18 cellular contexts compared by ENCODE assay signal in genomic region chr16:86667035-86667434, GRCh38.
DNase-seq lines count a peak whose midpoint lies in the region; ATAC-seq, FAIRE-seq and TF ChIP-seq lines count a peak whose summit lies in the region.
"Had no signal": no experiment of that assay in that cellular context is flagged by ENCODE, and none has a peak within 500 bp of the region (broad histone marks: within the 10 kb centered on the region; RNA-seq: fewer than 3 reads in every experiment).

No MANE protein-coding gene starts in this region.

- dilution Hi-C loops in IMR-90 (cut with HindIII; ENCODE audit: low sequenced_read_pairs, unreplicated experiment), result no loop called here

- H2BK20ac ChIP-seq in IMR-90 (ENCODE audit: low read depth, low read length), result peak overlapping the region; percentile 82; the same call in 1 of the 2 replicates

- TF ChIP-seq POLR2A in IMR-90 (IDR thresholded peaks at IDR 0.05; ENCODE audit: low read depth, low read length), result no peak

- no peak for TF ChIP-seq RAD21 in IMR-90 (IDR thresholded peaks at IDR 0.05; ENCODE audit: low read length)

- no peaks in the 10 kb centered on the region; the same call in 1 of the 2 replicates for H4K20me1 ChIP-seq in IMR-90 (ENCODE audit: insufficient read depth, low read length)
- H4K20me1 ChIP-seq in smooth muscle cell (ENCODE audit: low read depth), result no peaks in the 10 kb centered on the region

- peak overlapping the region; percentile 91 for H2BK120ac ChIP-seq in IMR-90 (ENCODE audit: low read depth, low read length)

- ATAC-seq in IMR-90 (ENCODE audit: low read depth), result no peak
- ATAC-seq: activated T-cell treated with anti-CD3 and anti-CD28 coated beads, Interleukin-2, amount 50 U/mL, for 4 hours; GM12878 had no signal

- peak overlapping the region; percentile 96 for H2BK15ac ChIP-seq in IMR-90 (ENCODE audit: low read depth, low read length)

- H2AK9ac ChIP-seq in IMR-90 (replicated peaks; ENCODE audit: low read depth, low read length, poor library complexity), result no peak overlapping the region

- H3K27me3 ChIP-seq in IMR-90 (ENCODE audit: control insufficient read depth, insufficient read depth, low read length), result no peaks in the 10 kb centered on the region
- H3K27me3 ChIP-seq in smooth muscle cell (ENCODE audit: low read depth), result no peaks in the 10 kb centered on the region
- H3K27me3 ChIP-seq: upper lobe of left lung had no signal

- TF ChIP-seq CTCF in IMR-90 (conservative IDR thresholded peaks at IDR 0.05; ENCODE audit: low read depth, low read length) (no peak), fibroblast of the aortic adventitia (IDR thresholded peaks at IDR 0.05; ENCODE audit: insufficient read depth, low read length) (no peak), smooth muscle cell (IDR thresholded peaks at IDR 0.05; ENCODE audit: borderline replicate concordance, insufficient read depth, poor library complexity, severe bottlenecking) (no peak)

- no peak overlapping the region for H2BK5ac ChIP-seq in IMR-90 (ENCODE audit: low read depth, low read length, poor library complexity, severe bottlenecking)

- peak overlapping the region; percentile 34; the same call in 1 of the 2 replicates for H3K14ac ChIP-seq in IMR-90 (replicated peaks; ENCODE audit: low read depth, low read length)

- H3K18ac ChIP-seq in IMR-90 (ENCODE audit: low read depth, low read length), result no peak overlapping the region; the same call in 1 of the 2 replicates

- intact Hi-C loops in IMR-90 (cut with micrococcal nuclease), result no loop called here

- no peak overlapping the region for H3K56ac ChIP-seq in IMR-90 (ENCODE audit: extremely low read depth, insufficient read depth, low read length)

- no peak overlapping the region for H3K4me2 ChIP-seq in IMR-90 (ENCODE audit: low read depth, low read length)
- H3K4me2 ChIP-seq in smooth muscle cell, result no peak overlapping the region
- H3K4me2 ChIP-seq: KMS-11 had no signal

- H2AK5ac ChIP-seq in IMR-90 (ENCODE audit: low read depth, low read length), result peak overlapping the region; percentile 95

- H4K5ac ChIP-seq in IMR-90 (ENCODE audit: low read depth, low read length), result no peak overlapping the region

- POLR2A ChIA-PET in IMR-90 (lab: Charles Lee; ENCODE audit: unreplicated experiment), result no interaction called here

- BruUV-seq in IMR-90 (replicated peaks; lab: Mats Ljungman, UMichigan), result no TSS peak

- in situ Hi-C loops in IMR-90 (cut with MboI; ENCODE audit: low sequenced_read_pairs), result loop anchor here (5.0 kb wide), 1 partner anchor 90 kb away; the partner anchor contains the start of gene FOXL1

- no peak for FAIRE-seq in GM19239 (lab: Jason Lieb, UNC)
- FAIRE-seq: D721Med, GM12878 had no signal

- H3K9me1 ChIP-seq in IMR-90 (ENCODE audit: insufficient read depth, low read length), result peaks cover 34% of the 10 kb centered on the region

- no peak overlapping the region for H3K27ac ChIP-seq in IMR-90 (ENCODE audit: insufficient read depth, low read length)
- peak overlapping the region; percentile 22 for H3K27ac ChIP-seq in smooth muscle cell (ENCODE audit: low read depth)
- H3K27ac ChIP-seq: KMS-11, upper lobe of left lung had no signal

- H2AFZ ChIP-seq in IMR-90 (replicated peaks; ENCODE audit: low read length, poor library complexity), result no peak overlapping the region
- H2AFZ ChIP-seq in smooth muscle cell (ENCODE audit: low read depth), result no peak overlapping the region

- DNase-seq in IMR-90 (no peak), fibroblast of the aortic adventitia (ENCODE audit: low read depth) (peak; percentile 66), mucosa of gallbladder (ENCODE audit: low spot score) (peak; percentile 27), smooth muscle cell (lab: John Stamatoyannopoulos, UW; ENCODE audit: unreplicated experiment) (no peak), GM19239 (ENCODE audit: insufficient read length, low spot score) (no peak), T-helper 9 cell (no peak), iPS-NIHi11 (ENCODE audit: low spot score) (no peak)
- DNase-seq: activated CD4-positive, alpha-beta T cell treated with anti-CD3 and anti-CD28 coated beads for 4 hours; activated T-cell treated with anti-CD3 and anti-CD28 coated beads, Interleukin-2, amount 50 U/mL, for 4 hours; naive B cell; NCI-H1436 treated with DMSO at 0.1 percent for 48 hours; NCI-H446; nucleus accumbens; stimulated activated CD4-positive, alpha-beta T cell treated with anti-CD3 and anti-CD28 coated beads, Interleukin-2, amount 100 ng/mL, for 24 hours; upper lobe of left lung had no signal

- peak overlapping the region; percentile 49 for H4K91ac ChIP-seq in IMR-90 (ENCODE audit: insufficient read depth, low read depth, low read length)

- no peak overlapping the region for H3K4me3 ChIP-seq in IMR-90 (ENCODE audit: insufficient read depth, low read depth, low read length)
- no peak overlapping the region for H3K4me3 ChIP-seq in fibroblast of the aortic adventitia (ENCODE audit: low read depth, low read length)
- no peak overlapping the region for H3K4me3 ChIP-seq in smooth muscle cell
- H3K4me3 ChIP-seq: GM12878, upper lobe of left lung had no signal

- H3K23ac ChIP-seq in IMR-90 (ENCODE audit: low read depth, low read length), result peak overlapping the region; percentile 81; the same call in 1 of the 2 replicates

- peak overlapping the region in 1 of 2 experiments; percentile 60; a peak in 2 of 4 replicates for H4K8ac ChIP-seq in IMR-90 (ENCODE audit: low read depth in 2 of 2, low read length in 2 of 2)

- no peaks in the 10 kb centered on the region for H3K36me3 ChIP-seq in IMR-90 (ENCODE audit: control insufficient read depth, insufficient read depth, low read length)
- no peaks in the 10 kb centered on the region for H3K36me3 ChIP-seq in smooth muscle cell (ENCODE audit: low read depth)
- H3K36me3 ChIP-seq: upper lobe of left lung had no signal

- H3K79me1 ChIP-seq in IMR-90 (ENCODE audit: low read depth in 1 of 2, low read length in 2 of 2), result peaks cover 4 to 29% of the 10 kb centered on the region in 2 experiments; a peak in 3 of 4 replicates

- peak overlapping the region; percentile 83 for H3K4ac ChIP-seq in IMR-90 (ENCODE audit: low read depth, low read length)

- no peaks in the 10 kb centered on the region for H3K79me2 ChIP-seq in smooth muscle cell (ENCODE audit: low read depth)

- H3K4me1 ChIP-seq in IMR-90 (ENCODE audit: control insufficient read depth, insufficient read depth, low read length), result peaks cover 42% of the 10 kb centered on the region
- peaks cover 14% of the 10 kb centered on the region for H3K4me1 ChIP-seq in smooth muscle cell (ENCODE audit: low read depth)

- whole genome bisulfite sequencing in IMR-90 (ENCODE audit: extremely low coverage in 2 of 2, insufficient read length in 1 of 2), 2 experiments, result no CpG with 5 or more reads among the region's 3 CpGs
- 60% methylated on average over 3 of the region's 3 CpGs for WGBS in smooth muscle cell (ENCODE audit: low lambda C conversion rate)

- H3K9ac ChIP-seq in IMR-90 (ENCODE audit: low read depth, low read length) (no peak overlapping the region), smooth muscle cell (ENCODE audit: low read depth) (no peak overlapping the region)
- H3K9ac ChIP-seq: KMS-11 had no signal

- no peaks in the 10 kb centered on the region for H3K9me3 ChIP-seq in IMR-90 (ENCODE audit: control insufficient read depth, insufficient read depth, low read length)
- H3K9me3 ChIP-seq in smooth muscle cell (replicated peaks; ENCODE audit: low read depth), result no peaks in the 10 kb centered on the region
- H3K9me3 ChIP-seq: upper lobe of left lung had no signal

- H3F3A ChIP-seq in smooth muscle cell (ENCODE audit: low read depth), result peaks cover 31% of the 10 kb centered on the region

- CTCF ChIA-PET in IMR-90 (lab: Yijun Ruan, JAX), result interaction anchor here (1.0 to 1.4 kb wide), 2 partner anchors 94 to 396 kb away, joined by 3 to 4 read pairs; no protein-coding TSS in a partner anchor

TF ChIP-seq in IMR-90, 13 proteins besides CTCF, POLR2A, EP300 and RAD21:
- TF ChIP-seq MAFK (IDR thresholded peaks at IDR 0.05; ENCODE audit: low read depth, low read length) (no peak), BHLHE40 (IDR thresholded peaks at IDR 0.05; ENCODE audit: low read depth, low read length) (no peak), MXI1 (IDR thresholded peaks at IDR 0.05; ENCODE audit: borderline replicate concordance, low read depth, low read length) (no peak), NFE2L2 (IDR thresholded peaks at IDR 0.05; ENCODE audit: low read depth, low read length) (no peak), FOS (IDR thresholded peaks at IDR 0.05; ENCODE audit: low read depth, low read length) (no peak), CEBPB (IDR thresholded peaks at IDR 0.05; ENCODE audit: low read depth, low read length) (no peak), MAZ (IDR thresholded peaks at IDR 0.05; ENCODE audit: borderline replicate concordance, low read depth, low read length) (no peak), SMC3 (IDR thresholded peaks at IDR 0.05; ENCODE audit: low read depth, low read length) (no peak), RCOR1 (IDR thresholded peaks at IDR 0.05; ENCODE audit: insufficient replicate concordance, low read length) (no peak), CHD1 (IDR thresholded peaks at IDR 0.05; ENCODE audit: low read depth, low read length) (no peak)
- TF ChIP-seq, protein P1, sequence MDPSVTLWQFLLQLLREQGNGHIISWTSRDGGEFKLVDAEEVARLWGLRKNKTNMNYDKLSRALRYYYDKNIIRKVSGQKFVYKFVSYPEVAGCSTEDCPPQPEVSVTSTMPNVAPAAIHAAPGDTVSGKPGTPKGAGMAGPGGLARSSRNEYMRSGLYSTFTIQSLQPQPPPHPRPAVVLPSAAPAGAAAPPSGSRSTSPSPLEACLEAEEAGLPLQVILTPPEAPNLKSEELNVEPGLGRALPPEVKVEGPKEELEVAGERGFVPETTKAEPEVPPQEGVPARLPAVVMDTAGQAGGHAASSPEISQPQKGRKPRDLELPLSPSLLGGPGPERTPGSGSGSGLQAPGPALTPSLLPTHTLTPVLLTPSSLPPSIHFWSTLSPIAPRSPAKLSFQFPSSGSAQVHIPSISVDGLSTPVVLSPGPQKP (IDR thresholded peaks at IDR 0.05; ENCODE audit: borderline replicate concordance, low read depth, low read length), result no peak

Comparison
In these comparisons a context has a peak if more than half of its experiments do, and no peak if none do; other contexts are left out.
1. DNase-seq: peak in fibroblast of the aortic adventitia (single experiment) and mucosa of gallbladder (single experiment); none in IMR-90 (single experiment), smooth muscle cell (single experiment), GM19239 (single experiment), T-helper 9 cell (single experiment) and iPS-NIHi11 (single experiment).